1 cellular context compared by ENCODE assay signal in the genomic region with DNA sequence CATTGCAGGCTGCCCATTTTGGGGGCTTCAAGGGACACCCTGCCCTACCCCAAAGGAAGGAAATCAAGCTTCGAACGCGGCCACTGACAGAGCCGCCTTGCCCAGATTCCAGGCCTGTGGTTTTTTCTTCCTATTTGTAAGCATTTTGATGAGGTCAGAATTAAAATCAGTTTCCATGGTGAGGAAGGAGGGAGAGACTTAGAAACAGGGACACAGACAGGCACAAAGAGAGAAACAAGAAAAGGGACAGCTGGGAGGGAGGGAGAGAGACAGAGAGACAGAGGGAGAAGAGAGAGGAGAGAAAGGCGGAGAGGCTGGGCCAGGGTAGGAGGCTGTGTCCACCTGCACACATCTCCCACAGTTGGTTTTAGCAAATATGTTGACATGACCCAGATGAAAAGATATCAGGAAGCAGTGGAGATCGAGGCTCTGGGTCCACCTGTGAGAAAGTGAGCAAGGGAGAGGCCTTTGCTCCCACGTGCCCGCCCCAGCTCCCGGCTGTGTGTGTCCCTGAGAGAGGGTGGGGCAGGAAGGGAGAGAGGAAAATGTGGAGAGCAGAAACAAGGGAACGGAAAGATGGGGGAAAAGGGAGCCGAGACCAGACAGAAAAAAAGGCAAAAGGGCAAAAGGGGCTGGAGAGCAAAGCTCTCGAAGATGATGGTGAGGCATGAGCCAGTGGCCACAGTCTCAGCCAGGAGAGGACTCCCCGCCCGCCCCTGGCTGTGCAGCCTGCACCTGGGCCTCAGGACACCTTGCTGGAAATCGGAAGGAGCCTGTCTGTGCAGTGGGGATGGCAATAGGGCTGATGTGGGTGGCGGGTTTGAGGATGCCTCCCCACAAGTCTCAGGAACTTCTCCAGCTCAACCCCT.
TF ChIP-seq lines count a peak whose summit lies in the region.

No MANE protein-coding gene starts in this region.

TF ChIP-seq in HepG2, 621 proteins besides CTCF, POLR2A, EP300 and RAD21 (continues in another document):
- TF ChIP-seq HIVEP1 (CRISPR knock-in tag; IDR thresholded peaks at IDR 0.05): no peak
- TF ChIP-seq, protein P1, sequence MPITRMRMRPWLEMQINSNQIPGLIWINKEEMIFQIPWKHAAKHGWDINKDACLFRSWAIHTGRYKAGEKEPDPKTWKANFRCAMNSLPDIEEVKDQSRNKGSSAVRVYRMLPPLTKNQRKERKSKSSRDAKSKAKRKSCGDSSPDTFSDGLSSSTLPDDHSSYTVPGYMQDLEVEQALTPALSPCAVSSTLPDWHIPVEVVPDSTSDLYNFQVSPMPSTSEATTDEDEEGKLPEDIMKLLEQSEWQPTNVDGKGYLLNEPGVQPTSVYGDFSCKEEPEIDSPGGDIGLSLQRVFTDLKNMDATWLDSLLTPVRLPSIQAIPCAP (CRISPR knock-in tag; IDR thresholded peaks at IDR 0.05; ENCODE audit: low read depth): no peak
- TF ChIP-seq TEAD2 (CRISPR knock-in tag; IDR thresholded peaks at IDR 0.05): no peak
- TF ChIP-seq, protein P2, sequence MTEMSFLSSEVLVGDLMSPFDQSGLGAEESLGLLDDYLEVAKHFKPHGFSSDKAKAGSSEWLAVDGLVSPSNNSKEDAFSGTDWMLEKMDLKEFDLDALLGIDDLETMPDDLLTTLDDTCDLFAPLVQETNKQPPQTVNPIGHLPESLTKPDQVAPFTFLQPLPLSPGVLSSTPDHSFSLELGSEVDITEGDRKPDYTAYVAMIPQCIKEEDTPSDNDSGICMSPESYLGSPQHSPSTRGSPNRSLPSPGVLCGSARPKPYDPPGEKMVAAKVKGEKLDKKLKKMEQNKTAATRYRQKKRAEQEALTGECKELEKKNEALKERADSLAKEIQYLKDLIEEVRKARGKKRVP (CRISPR knock-in tag; IDR thresholded peaks at IDR 0.05): no peak
- TF ChIP-seq, protein P3, sequence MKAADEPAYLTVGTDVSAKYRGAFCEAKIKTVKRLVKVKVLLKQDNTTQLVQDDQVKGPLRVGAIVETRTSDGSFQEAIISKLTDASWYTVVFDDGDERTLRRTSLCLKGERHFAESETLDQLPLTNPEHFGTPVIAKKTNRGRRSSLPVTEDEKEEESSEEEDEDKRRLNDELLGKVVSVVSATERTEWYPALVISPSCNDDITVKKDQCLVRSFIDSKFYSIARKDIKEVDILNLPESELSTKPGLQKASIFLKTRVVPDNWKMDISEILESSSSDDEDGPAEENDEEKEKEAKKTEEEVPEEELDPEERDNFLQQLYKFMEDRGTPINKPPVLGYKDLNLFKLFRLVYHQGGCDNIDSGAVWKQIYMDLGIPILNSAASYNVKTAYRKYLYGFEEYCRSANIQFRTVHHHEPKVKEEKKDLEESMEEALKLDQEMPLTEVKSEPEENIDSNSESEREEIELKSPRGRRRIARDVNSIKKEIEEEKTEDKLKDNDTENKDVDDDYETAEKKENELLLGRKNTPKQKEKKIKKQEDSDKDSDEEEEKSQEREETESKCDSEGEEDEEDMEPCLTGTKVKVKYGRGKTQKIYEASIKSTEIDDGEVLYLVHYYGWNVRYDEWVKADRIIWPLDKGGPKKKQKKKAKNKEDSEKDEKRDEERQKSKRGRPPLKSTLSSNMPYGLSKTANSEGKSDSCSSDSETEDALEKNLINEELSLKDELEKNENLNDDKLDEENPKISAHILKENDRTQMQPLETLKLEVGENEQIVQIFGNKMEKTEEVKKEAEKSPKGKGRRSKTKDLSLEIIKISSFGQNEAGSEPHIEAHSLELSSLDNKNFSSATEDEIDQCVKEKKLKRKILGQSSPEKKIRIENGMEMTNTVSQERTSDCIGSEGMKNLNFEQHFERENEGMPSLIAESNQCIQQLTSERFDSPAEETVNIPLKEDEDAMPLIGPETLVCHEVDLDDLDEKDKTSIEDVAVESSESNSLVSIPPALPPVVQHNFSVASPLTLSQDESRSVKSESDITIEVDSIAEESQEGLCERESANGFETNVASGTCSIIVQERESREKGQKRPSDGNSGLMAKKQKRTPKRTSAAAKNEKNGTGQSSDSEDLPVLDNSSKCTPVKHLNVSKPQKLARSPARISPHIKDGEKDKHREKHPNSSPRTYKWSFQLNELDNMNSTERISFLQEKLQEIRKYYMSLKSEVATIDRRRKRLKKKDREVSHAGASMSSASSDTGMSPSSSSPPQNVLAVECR (CRISPR knock-in tag; IDR thresholded peaks at IDR 0.05; ENCODE audit: borderline replicate concordance): peak; percentile 35; the same call in 1 of the 2 replicates
- TF ChIP-seq GATA4 (IDR thresholded peaks at IDR 0.05; ENCODE audit: borderline replicate concordance, low read depth): no peak
- no peak for TF ChIP-seq NBN (conservative IDR thresholded peaks at IDR 0.05)
- no peak for TF ChIP-seq KDM6A (CRISPR knock-in tag; IDR thresholded peaks at IDR 0.05; ENCODE audit: low read depth)
- TF ChIP-seq POLR2G (IDR thresholded peaks at IDR 0.05; ENCODE audit: low read depth, low read length): no peak
- TF ChIP-seq, protein P4, sequence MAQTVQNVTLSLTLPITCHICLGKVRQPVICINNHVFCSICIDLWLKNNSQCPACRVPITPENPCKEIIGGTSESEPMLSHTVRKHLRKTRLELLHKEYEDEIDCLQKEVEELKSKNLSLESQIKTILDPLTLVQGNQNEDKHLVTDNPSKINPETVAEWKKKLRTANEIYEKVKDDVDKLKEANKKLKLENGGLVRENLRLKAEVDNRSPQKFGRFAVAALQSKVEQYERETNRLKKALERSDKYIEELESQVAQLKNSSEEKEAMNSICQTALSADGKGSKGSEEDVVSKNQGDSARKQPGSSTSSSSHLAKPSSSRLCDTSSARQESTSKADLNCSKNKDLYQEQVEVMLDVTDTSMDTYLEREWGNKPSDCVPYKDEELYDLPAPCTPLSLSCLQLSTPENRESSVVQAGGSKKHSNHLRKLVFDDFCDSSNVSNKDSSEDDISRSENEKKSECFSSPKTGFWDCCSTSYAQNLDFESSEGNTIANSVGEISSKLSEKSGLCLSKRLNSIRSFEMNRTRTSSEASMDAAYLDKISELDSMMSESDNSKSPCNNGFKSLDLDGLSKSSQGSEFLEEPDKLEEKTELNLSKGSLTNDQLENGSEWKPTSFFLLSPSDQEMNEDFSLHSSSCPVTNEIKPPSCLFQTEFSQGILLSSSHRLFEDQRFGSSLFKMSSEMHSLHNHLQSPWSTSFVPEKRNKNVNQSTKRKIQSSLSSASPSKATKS (CRISPR knock-in tag; IDR thresholded peaks at IDR 0.05): no peak
- TF ChIP-seq, protein P5, sequence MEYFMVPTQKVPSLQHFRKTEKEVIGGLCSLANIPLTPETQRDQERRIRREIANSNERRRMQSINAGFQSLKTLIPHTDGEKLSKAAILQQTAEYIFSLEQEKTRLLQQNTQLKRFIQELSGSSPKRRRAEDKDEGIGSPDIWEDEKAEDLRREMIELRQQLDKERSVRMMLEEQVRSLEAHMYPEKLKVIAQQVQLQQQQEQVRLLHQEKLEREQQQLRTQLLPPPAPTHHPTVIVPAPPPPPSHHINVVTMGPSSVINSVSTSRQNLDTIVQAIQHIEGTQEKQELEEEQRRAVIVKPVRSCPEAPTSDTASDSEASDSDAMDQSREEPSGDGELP (IDR thresholded peaks at IDR 0.05; ENCODE audit: borderline replicate concordance, low read depth): peak; percentile 41; the same call in 1 of the 2 replicates
- TF ChIP-seq ISX (CRISPR knock-in tag; conservative IDR thresholded peaks at IDR 0.05): no peak
- no peak for TF ChIP-seq REXO4 (CRISPR knock-in tag; IDR thresholded peaks at IDR 0.05; ENCODE audit: borderline replicate concordance)
- no peak for TF ChIP-seq HOXA9 (CRISPR knock-in tag; IDR thresholded peaks at IDR 0.05; ENCODE audit: borderline replicate concordance)
- TF ChIP-seq ZNF724P (CRISPR knock-in tag; IDR thresholded peaks at IDR 0.05; ENCODE audit: borderline replicate concordance): no peak
- TF ChIP-seq U2AF2 (IDR thresholded peaks at IDR 0.05; ENCODE audit: low read depth, low read length): no peak
- TF ChIP-seq POGZ (CRISPR knock-in tag; IDR thresholded peaks at IDR 0.05): no peak
- TF ChIP-seq ZBTB7A (CRISPR knock-in tag; IDR thresholded peaks at IDR 0.05): no peak
- no peak for TF ChIP-seq ZNF746 (CRISPR knock-in tag; IDR thresholded peaks at IDR 0.05)
- no peak for TF ChIP-seq MYNN (CRISPR knock-in tag; IDR thresholded peaks at IDR 0.05; ENCODE audit: low read depth)
- no peak for TF ChIP-seq HNRNPL (IDR thresholded peaks at IDR 0.05; ENCODE audit: low read depth, low read length)
- no peak for TF ChIP-seq TBL1XR1 (IDR thresholded peaks at IDR 0.05; ENCODE audit: borderline replicate concordance, low read length, partially characterized antibody)
- TF ChIP-seq, protein P6, sequence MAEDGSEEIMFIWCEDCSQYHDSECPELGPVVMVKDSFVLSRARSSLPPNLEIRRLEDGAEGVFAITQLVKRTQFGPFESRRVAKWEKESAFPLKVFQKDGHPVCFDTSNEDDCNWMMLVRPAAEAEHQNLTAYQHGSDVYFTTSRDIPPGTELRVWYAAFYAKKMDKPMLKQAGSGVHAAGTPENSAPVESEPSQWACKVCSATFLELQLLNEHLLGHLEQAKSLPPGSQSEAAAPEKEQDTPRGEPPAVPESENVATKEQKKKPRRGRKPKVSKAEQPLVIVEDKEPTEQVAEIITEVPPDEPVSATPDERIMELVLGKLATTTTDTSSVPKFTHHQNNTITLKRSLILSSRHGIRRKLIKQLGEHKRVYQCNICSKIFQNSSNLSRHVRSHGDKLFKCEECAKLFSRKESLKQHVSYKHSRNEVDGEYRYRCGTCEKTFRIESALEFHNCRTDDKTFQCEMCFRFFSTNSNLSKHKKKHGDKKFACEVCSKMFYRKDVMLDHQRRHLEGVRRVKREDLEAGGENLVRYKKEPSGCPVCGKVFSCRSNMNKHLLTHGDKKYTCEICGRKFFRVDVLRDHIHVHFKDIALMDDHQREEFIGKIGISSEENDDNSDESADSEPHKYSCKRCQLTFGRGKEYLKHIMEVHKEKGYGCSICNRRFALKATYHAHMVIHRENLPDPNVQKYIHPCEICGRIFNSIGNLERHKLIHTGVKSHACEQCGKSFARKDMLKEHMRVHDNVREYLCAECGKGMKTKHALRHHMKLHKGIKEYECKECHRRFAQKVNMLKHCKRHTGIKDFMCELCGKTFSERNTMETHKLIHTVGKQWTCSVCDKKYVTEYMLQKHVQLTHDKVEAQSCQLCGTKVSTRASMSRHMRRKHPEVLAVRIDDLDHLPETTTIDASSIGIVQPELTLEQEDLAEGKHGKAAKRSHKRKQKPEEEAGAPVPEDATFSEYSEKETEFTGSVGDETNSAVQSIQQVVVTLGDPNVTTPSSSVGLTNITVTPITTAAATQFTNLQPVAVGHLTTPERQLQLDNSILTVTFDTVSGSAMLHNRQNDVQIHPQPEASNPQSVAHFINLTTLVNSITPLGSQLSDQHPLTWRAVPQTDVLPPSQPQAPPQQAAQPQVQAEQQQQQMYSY (CRISPR knock-in tag; IDR thresholded peaks at IDR 0.05): peak; percentile 97
- TF ChIP-seq ZNF256 (CRISPR knock-in tag; conservative IDR thresholded peaks at IDR 0.05): no peak
- no peak for TF ChIP-seq ZNF232 (CRISPR knock-in tag; IDR thresholded peaks at IDR 0.05; ENCODE audit: borderline replicate concordance)
- no peak for TF ChIP-seq RBM39 (IDR thresholded peaks at IDR 0.05; ENCODE audit: low read depth, low read length, poor library complexity, severe bottlenecking)
- TF ChIP-seq FIP1L1 (IDR thresholded peaks at IDR 0.05; ENCODE audit: borderline replicate concordance, insufficient read depth, low read depth, low read length): no peak
- TF ChIP-seq NFRKB (IDR thresholded peaks at IDR 0.05): no peak
- TF ChIP-seq ZFP36L1 (CRISPR knock-in tag; IDR thresholded peaks at IDR 0.05): no peak
- no peak for TF ChIP-seq NCOA1 (CRISPR knock-in tag; IDR thresholded peaks at IDR 0.05)
- TF ChIP-seq ETV6 (CRISPR knock-in tag; conservative IDR thresholded peaks at IDR 0.05): no peak
- TF ChIP-seq FOXK1 (CRISPR knock-in tag; IDR thresholded peaks at IDR 0.05; ENCODE audit: borderline replicate concordance, low read depth): 0 out of 2 replicates have a peak, but pooled peaks have one; percentile 14
- no peak for TF ChIP-seq NFYC (CRISPR knock-in tag; IDR thresholded peaks at IDR 0.05)
- TF ChIP-seq, protein P7, sequence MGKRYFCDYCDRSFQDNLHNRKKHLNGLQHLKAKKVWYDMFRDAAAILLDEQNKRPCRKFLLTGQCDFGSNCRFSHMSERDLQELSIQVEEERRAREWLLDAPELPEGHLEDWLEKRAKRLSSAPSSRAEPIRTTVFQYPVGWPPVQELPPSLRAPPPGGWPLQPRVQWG (CRISPR knock-in tag; IDR thresholded peaks at IDR 0.05; ENCODE audit: borderline replicate concordance, low read depth): no peak
- no peak for TF ChIP-seq ZNF547 (CRISPR knock-in tag; IDR thresholded peaks at IDR 0.05)
- peak; percentile 80 for TF ChIP-seq ARNTL (CRISPR knock-in tag; IDR thresholded peaks at IDR 0.05)
- TF ChIP-seq MEF2D (CRISPR knock-in tag; IDR thresholded peaks at IDR 0.05): 0 out of 2 replicates have a peak, but pooled peaks have one; percentile 32
- TF ChIP-seq MLLT10 (CRISPR knock-in tag; IDR thresholded peaks at IDR 0.05): no peak
- TF ChIP-seq NONO (IDR thresholded peaks at IDR 0.05): no peak
- TF ChIP-seq NONO (CRISPR knock-in tag; conservative IDR thresholded peaks at IDR 0.05): no peak
- TF ChIP-seq ZNF510 (CRISPR knock-in tag; IDR thresholded peaks at IDR 0.05; ENCODE audit: low read depth): no peak
- TF ChIP-seq ZNF44 (CRISPR knock-in tag; IDR thresholded peaks at IDR 0.05): no peak
- no peak for TF ChIP-seq ZNF530 (CRISPR knock-in tag; IDR thresholded peaks at IDR 0.05; ENCODE audit: low read depth)
- TF ChIP-seq, protein P8, sequence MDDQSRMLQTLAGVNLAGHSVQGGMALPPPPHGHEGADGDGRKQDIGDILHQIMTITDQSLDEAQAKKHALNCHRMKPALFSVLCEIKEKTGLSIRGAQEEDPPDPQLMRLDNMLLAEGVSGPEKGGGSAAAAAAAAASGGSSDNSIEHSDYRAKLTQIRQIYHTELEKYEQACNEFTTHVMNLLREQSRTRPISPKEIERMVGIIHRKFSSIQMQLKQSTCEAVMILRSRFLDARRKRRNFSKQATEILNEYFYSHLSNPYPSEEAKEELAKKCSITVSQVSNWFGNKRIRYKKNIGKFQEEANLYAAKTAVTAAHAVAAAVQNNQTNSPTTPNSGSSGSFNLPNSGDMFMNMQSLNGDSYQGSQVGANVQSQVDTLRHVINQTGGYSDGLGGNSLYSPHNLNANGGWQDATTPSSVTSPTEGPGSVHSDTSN (CRISPR knock-in tag; IDR thresholded peaks at IDR 0.05; ENCODE audit: borderline replicate concordance): no peak
- no peak for TF ChIP-seq ZNF616 (CRISPR knock-in tag; IDR thresholded peaks at IDR 0.05; ENCODE audit: low read depth)
- TF ChIP-seq NFIC (IDR thresholded peaks at IDR 0.05; ENCODE audit: low read length): no peak
- TF ChIP-seq RORA (CRISPR knock-in tag; IDR thresholded peaks at IDR 0.05): no peak
- TF ChIP-seq GFI1 (CRISPR knock-in tag; IDR thresholded peaks at IDR 0.05; ENCODE audit: borderline replicate concordance): no peak
- TF ChIP-seq RFXANK (CRISPR knock-in tag; IDR thresholded peaks at IDR 0.05): no peak
- no peak for TF ChIP-seq YEATS2 (CRISPR knock-in tag; IDR thresholded peaks at IDR 0.05; ENCODE audit: borderline replicate concordance)
- TF ChIP-seq ZNF713 (CRISPR knock-in tag; IDR thresholded peaks at IDR 0.05): no peak
- no peak for TF ChIP-seq KLF16 (CRISPR knock-in tag; IDR thresholded peaks at IDR 0.05)
- no peak for TF ChIP-seq CC2D1A (CRISPR knock-in tag; IDR thresholded peaks at IDR 0.05)
- TF ChIP-seq IRF2 (CRISPR knock-in tag; IDR thresholded peaks at IDR 0.05): peak; percentile 16; the same call in 1 of the 2 replicates
- TF ChIP-seq ZFX (CRISPR knock-in tag; IDR thresholded peaks at IDR 0.05; ENCODE audit: low read depth): peak; percentile 65
